Comparison of ENCODE assay signal across 20 cellular contexts in the genomic region with DNA sequence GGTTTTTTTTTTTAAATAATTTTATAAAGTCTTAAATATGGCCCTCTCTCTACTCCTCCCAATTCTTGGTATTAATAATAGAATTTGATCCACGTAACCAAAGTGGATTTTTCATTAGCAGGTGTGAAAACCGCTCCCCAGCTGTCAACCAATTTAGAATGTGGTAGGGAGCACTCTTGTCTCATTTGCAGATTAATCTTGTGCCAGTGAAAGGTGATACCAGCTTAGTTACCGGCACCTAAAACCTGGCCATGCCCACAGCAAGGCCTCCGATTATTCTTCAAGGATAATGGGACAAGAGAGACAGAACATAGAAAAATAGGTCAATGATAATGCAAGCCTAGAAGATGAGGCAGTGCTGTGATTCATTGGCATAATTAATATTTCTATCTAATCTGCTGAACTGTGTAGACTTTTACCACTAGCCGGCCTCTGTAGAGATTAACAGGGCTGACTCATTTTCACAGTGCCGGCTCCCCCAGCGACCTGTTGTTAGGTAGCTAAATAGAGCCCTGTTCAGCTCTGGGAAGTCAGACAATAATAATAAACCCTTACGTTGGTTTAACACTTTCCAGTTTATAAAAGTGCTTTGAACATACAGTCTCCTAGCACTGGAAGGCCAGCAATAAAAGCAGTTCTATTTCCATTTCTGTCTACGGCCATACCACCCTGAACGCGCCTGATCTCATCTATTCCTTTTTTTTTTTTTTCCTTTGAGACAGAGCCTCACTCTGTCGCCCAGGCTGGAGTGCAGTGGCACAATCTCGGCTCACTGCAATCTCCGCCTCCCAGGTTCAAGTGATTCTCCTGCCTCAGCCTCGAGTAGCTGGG.
DNase-seq lines count a peak whose midpoint lies in the region; ATAC-seq, FAIRE-seq and TF ChIP-seq lines count a peak whose summit lies in the region.
"Had no signal": no experiment of that assay in that cellular context is flagged by ENCODE, and none has a peak within 500 bp of the region (broad histone marks: within the 10 kb centered on the region; RNA-seq: fewer than 3 reads in every experiment).

No MANE protein-coding gene starts in this region.

- H3F3A ChIP-seq in PC-3 (ENCODE audit: low read length, unreplicated experiment) = peaks cover 5% of the 10 kb centered on the region

- no TSS peak for BruUV-seq in PC-3 (replicated peaks; lab: Mats Ljungman, UMichigan)

- no peak for FAIRE-seq in small intestine (lab: Jason Lieb, UNC)
- FAIRE-seq: GM12892, GM19239, kidney had no signal

- no peaks in the 10 kb centered on the region for H3K9me3 ChIP-seq in PC-3 (ENCODE audit: low read length)
- no peaks in the 10 kb centered on the region for H3K9me3 ChIP-seq in small intestine (ENCODE audit: control insufficient read depth, low read depth)
- H3K9me3 ChIP-seq in testis = no peaks in the 10 kb centered on the region
- H3K9me3 ChIP-seq: uterus had no signal

- H3K9me2 ChIP-seq in PC-3 (replicated peaks; ENCODE audit: low read length) = no peaks in the 10 kb centered on the region

- DNase-seq in NK-92 treated with Interleukin-12 subunit alpha and Interleukin-12 subunit beta, amount 100 ng/mL, for 24 hours (lab: John Stamatoyannopoulos, UW) = peak; percentile 31
- no peak for DNase-seq in NK-92 (lab: John Stamatoyannopoulos, UW; ENCODE audit: unreplicated experiment)
- DNase-seq in PC-3 = peak; percentile 72
- peak; percentile 31 for DNase-seq in fibroblast of villous mesenchyme (ENCODE audit: low read depth)
- peak; percentile 91 for DNase-seq in small intestine
- no peak for DNase-seq in medulla oblongata (ENCODE audit: extremely low spot score)
- no peak for DNase-seq in testis
- DNase-seq: activated CD4-positive, alpha-beta memory T cell treated with anti-CD3 and anti-CD28 coated beads, Interleukin-2, amount 10 ng/mL, durations not matched to agents 7 days and 5 days; activated naive CD4-positive, alpha-beta T cell treated with Interleukin-2 at 50 U/mL for 16 hours; dermis blood vessel endothelial cell; DND-41; foreskin fibroblast; kidney; NCI-H1105 treated with DMSO at 0.1 percent for 48 hours; stimulated activated CD8-positive, alpha-beta memory T cell treated with anti-CD3 and anti-CD28 coated beads, Interleukin-4, amount 100 ng/mL, for 48 hours; T-helper 17 cell; uterus had no signal

- H2AFZ ChIP-seq in PC-3 (ENCODE audit: low read length) = no peak overlapping the region

- peak overlapping the region; percentile 77; the same call in 1 of the 2 replicates for H3K27ac ChIP-seq in PC-3 (ENCODE audit: low read length)
- peak overlapping the region in 1 of 2 donors; percentile 16 for H3K27ac ChIP-seq in small intestine (ENCODE audit: low read depth in 1 of 2, low read length in 1 of 2)
- no peak overlapping the region for H3K27ac ChIP-seq in testis
- H3K27ac ChIP-seq: uterus had no signal

- H3K4me1 ChIP-seq in PC-3 (ENCODE audit: insufficient read depth, low read length) = peaks cover 26% of the 10 kb centered on the region
- H3K4me1 ChIP-seq in small intestine (ENCODE audit: control insufficient read depth in 2 of 2, insufficient read depth in 1 of 2, low read depth in 1 of 2, low read length in 1 of 2) = peaks cover 0 to 6% of the 10 kb centered on the region in 2 donors
- H3K4me1 ChIP-seq in testis = no peaks in the 10 kb centered on the region
- H3K4me1 ChIP-seq: uterus had no signal

- peak; percentile 82 for ATAC-seq in PC-3
- no peak for ATAC-seq in GM19351 (IDR thresholded peaks at IDR 0.05; ENCODE audit: unreplicated experiment)
- ATAC-seq: T-helper 17 cell had no signal

- POLR2A ChIA-PET in PC-3 (lab: Charles Lee; ENCODE audit: unreplicated experiment) = no interaction called here

- H3K9ac ChIP-seq in PC-3 (ENCODE audit: low read length) = no peak overlapping the region

- no peaks in the 10 kb centered on the region for H3K79me2 ChIP-seq in PC-3 (ENCODE audit: low read length)

- 15 to 62% (median 36%) methylated on average over 15 of the region's 15 CpGs for WGBS in small intestine, 3 donors
- WGBS in testis, 2 donors = 75 to 79% methylated on average over 15 of the region's 15 CpGs

- peak overlapping the region; percentile 28; the same call in 1 of the 2 replicates for H3K4me2 ChIP-seq in PC-3 (ENCODE audit: low read length)

- no peak overlapping the region for H3K4me3 ChIP-seq in PC-3 (ENCODE audit: low read length)
- H3K4me3 ChIP-seq in fibroblast of villous mesenchyme (ENCODE audit: low read depth, low read length) = no peak overlapping the region
- no peak overlapping the region for H3K4me3 ChIP-seq in small intestine (ENCODE audit: low read depth in 1 of 2, low read length in 2 of 2)
- H3K4me3 ChIP-seq in testis = no peak overlapping the region
- H3K4me3 ChIP-seq: uterus had no signal

- H3K36me3 ChIP-seq in PC-3 (ENCODE audit: low read depth, low read length) (no peaks in the 10 kb centered on the region), small intestine (ENCODE audit: control insufficient read depth in 2 of 2, insufficient read depth in 2 of 2, low read length in 2 of 2) (peaks cover 0 to under 1% of the 10 kb centered on the region in 2 donors), testis (ENCODE audit: low read depth, missing control alignments) (no peaks in the 10 kb centered on the region)
- H3K36me3 ChIP-seq: uterus had no signal

- CTCF ChIA-PET in PC-3 (lab: Charles Lee) = no interaction called here

- TF ChIP-seq CTCF in PC-3 (conservative IDR thresholded peaks at IDR 0.05; ENCODE audit: low read depth, low read length) = no peak
- no peak for TF ChIP-seq CTCF in fibroblast of villous mesenchyme (IDR thresholded peaks at IDR 0.05; ENCODE audit: insufficient read depth, low read depth, low read length)
- TF ChIP-seq CTCF in testis (IDR thresholded peaks at IDR 0.05) = no peak

- no peaks in the 10 kb centered on the region for H4K20me1 ChIP-seq in PC-3 (ENCODE audit: low read length)

- no peak for TF ChIP-seq POLR2A in testis (IDR thresholded peaks at IDR 0.05)

- intact Hi-C loops in PC-3 (cut with micrococcal nuclease) (loop anchor here (5.0 to 10.0 kb wide), 2 partner anchors 83 to 301 kb away; partner anchors contain the start of gene RYBP), testis (cut with DNase I; ENCODE audit: low total_unique reads) (no loop called here)

- no peaks in the 10 kb centered on the region for H3K27me3 ChIP-seq in PC-3 (ENCODE audit: low read length)
- H3K27me3 ChIP-seq in small intestine (ENCODE audit: control insufficient read depth in 2 of 2, insufficient read depth in 2 of 2, low read length in 2 of 2) = no peaks in the 10 kb centered on the region
- H3K27me3 ChIP-seq in testis = no peaks in the 10 kb centered on the region
- H3K27me3 ChIP-seq: uterus had no signal

Comparison
In these comparisons a context has a peak if more than half of its experiments do, and no peak if none do; other contexts are left out.
1. DNase-seq: peak in NK-92 treated with Interleukin-12 subunit alpha and Interleukin-12 subunit beta, amount 100 ng/mL, for 24 hours (single experiment), PC-3 (single experiment), fibroblast of villous mesenchyme (single experiment) and small intestine (single experiment); none in NK-92 (single experiment), medulla oblongata (single experiment) and testis (single experiment).